21 cellular contexts compared by ENCODE assay signal in genomic region chr5:87361536-87362213, GRCh38. TPM values are rescaled to one million over a fixed set of nuclear protein-coding genes. Genes with fewer than 3 reads are reported as not detected.
DNase-seq lines count a peak whose midpoint lies in the region; ATAC-seq and TF ChIP-seq lines count a peak whose summit lies in the region.
"Had no signal": no experiment of that assay in that cellular context is flagged by ENCODE, and none has a peak within 500 bp of the region (broad histone marks: within the 10 kb centered on the region; RNA-seq: fewer than 3 reads in every experiment).

No MANE protein-coding gene starts in this region.

- H3K27me3 Mint-ChIP-seq in HFFc6 (ENCODE audit: insufficient read depth) (no peaks in the 10 kb centered on the region), T-helper 17 cell (no peaks in the 10 kb centered on the region), immature natural killer cell (ENCODE audit: low read depth in 3 of 3) (no peaks in the 10 kb centered on the region)
- no peaks in the 10 kb centered on the region for H3K27me3 Mint-ChIP-seq in activated T-cell treated with anti-CD3 and anti-CD28 coated beads, Interleukin-2, amount 50 U/mL, for 24 hours
- H3K27me3 Mint-ChIP-seq: activated CD4-positive, alpha-beta memory T cell treated with anti-CD3 and anti-CD28 coated beads for 36 hours had no signal

- H3K36me3 Mint-ChIP-seq in HFFc6 (ENCODE audit: low read depth): peaks cover 51% of the 10 kb centered on the region
- H3K36me3 Mint-ChIP-seq in T-helper 17 cell (ENCODE audit: low read depth): peaks cover 7% of the 10 kb centered on the region
- H3K36me3 Mint-ChIP-seq in immature natural killer cell: peaks cover 8 to 17% (median 12%) of the 10 kb centered on the region in 3 donors
- H3K36me3 Mint-ChIP-seq in activated T-cell treated with anti-CD3 and anti-CD28 coated beads, Interleukin-2, amount 50 U/mL, for 24 hours (ENCODE audit: low read depth): peaks cover 81% of the 10 kb centered on the region
- H3K36me3 Mint-ChIP-seq: WTC11 had no signal

- DNase-seq in AG10803 (ENCODE audit: low read depth) (peak; percentile 55), HFFc6 (no peak), T-helper 17 cell (no peak), immature natural killer cell (no peak), amygdala (lab: John Stamatoyannopoulos, UW) (no peak), NK-92 (lab: John Stamatoyannopoulos, UW; ENCODE audit: unreplicated experiment) (no peak)
- DNase-seq in activated T-cell treated with anti-CD3 and anti-CD28 coated beads, Interleukin-2, amount 50 U/mL, for 24 hours: no peak
- DNase-seq: activated CD4-positive, alpha-beta memory T cell treated with anti-CD3 and anti-CD28 coated beads for 36 hours; activated naive CD4-positive, alpha-beta T cell treated with anti-CD3 and anti-CD28 coated beads, Interleukin-2, amount 50 U/mL, for 16 hours; activated T-cell treated with anti-CD3 and anti-CD28 coated beads, Interleukin-2, amount 50 U/mL, for 1 hour; cortex of kidney; DMS79; gastrocnemius medialis; midbrain; NCI-H1105; NCI-H510A had no signal

- H3K4me1 Mint-ChIP-seq in HFFc6 (ENCODE audit: low read depth): peaks cover 16% of the 10 kb centered on the region; the same call in 1 of the 2 replicates
- peaks cover 15% of the 10 kb centered on the region for H3K4me1 Mint-ChIP-seq in T-helper 17 cell
- peaks cover 24 to 48% of the 10 kb centered on the region in 2 donors for H3K4me1 Mint-ChIP-seq in immature natural killer cell
- peaks cover 28% of the 10 kb centered on the region for H3K4me1 Mint-ChIP-seq in activated T-cell treated with anti-CD3 and anti-CD28 coated beads, Interleukin-2, amount 50 U/mL, for 24 hours (ENCODE audit: low read depth)

- no peak overlapping the region for H3K4me3 ChIP-seq in AG10803 (ENCODE audit: low read length)
- H3K4me3 ChIP-seq: gastrocnemius medialis, SJCRH30 had no signal

- H3K9me3 Mint-ChIP-seq in HFFc6: no peaks in the 10 kb centered on the region
- H3K9me3 Mint-ChIP-seq in immature natural killer cell: no peaks in the 10 kb centered on the region
- no peaks in the 10 kb centered on the region for H3K9me3 Mint-ChIP-seq in activated T-cell treated with anti-CD3 and anti-CD28 coated beads, Interleukin-2, amount 50 U/mL, for 24 hours
- H3K9me3 Mint-ChIP-seq: activated CD4-positive, alpha-beta memory T cell treated with anti-CD3 and anti-CD28 coated beads for 36 hours; T-helper 2 cell treated with Interferon-gamma antibody and Interleukin-4, amounts not matched to agents 5 μg/mL and 100 μg/mL, for 36 hours; WTC11 had no signal

- H3K27ac Mint-ChIP-seq in HFFc6 (peak overlapping the region; percentile 55), T-helper 17 cell (peak overlapping the region; percentile 14), immature natural killer cell (peak overlapping the region; percentile 5 to 58 (median 43))
- no peak overlapping the region for H3K27ac Mint-ChIP-seq in activated T-cell treated with anti-CD3 and anti-CD28 coated beads, Interleukin-2, amount 50 U/mL, for 24 hours
- H3K27ac Mint-ChIP-seq: activated CD4-positive, alpha-beta memory T cell treated with anti-CD3 and anti-CD28 coated beads for 36 hours; T-helper 2 cell treated with Interferon-gamma antibody and Interleukin-4, amounts not matched to agents 5 μg/mL and 100 μg/mL, for 36 hours; WTC11 had no signal

- TF ChIP-seq CTCF in AG10803 (conservative IDR thresholded peaks at IDR 0.05; ENCODE audit: low read length) (no peak), HFFc6 (IDR thresholded peaks at IDR 0.05) (no peak)

- ATAC-seq in T-helper 17 cell: no peak
- no peak for ATAC-seq in HG02759 (IDR thresholded peaks at IDR 0.05; ENCODE audit: unreplicated experiment)
- ATAC-seq: left lobe of liver, WTC11 had no signal

- no peaks in the 10 kb centered on the region for H3K9me3 ChIP-seq in T-helper 17 cell (ENCODE audit: control insufficient read depth, low read length, poor library complexity, severe bottlenecking)
- H3K9me3 ChIP-seq: gastrocnemius medialis, SJCRH30 had no signal

- no peak overlapping the region for H3K4me3 Mint-ChIP-seq in HFFc6
- no peak overlapping the region for H3K4me3 Mint-ChIP-seq in T-helper 17 cell
- peak overlapping the region in 4 of 5 donors; percentile 30 to 61 (median 37) for H3K4me3 Mint-ChIP-seq in immature natural killer cell
- H3K4me3 Mint-ChIP-seq in activated T-cell treated with anti-CD3 and anti-CD28 coated beads, Interleukin-2, amount 50 U/mL, for 24 hours: no peak overlapping the region
- H3K4me3 Mint-ChIP-seq: activated CD4-positive, alpha-beta memory T cell treated with anti-CD3 and anti-CD28 coated beads for 36 hours; T-helper 2 cell treated with Interferon-gamma antibody and Interleukin-4, amounts not matched to agents 5 μg/mL and 100 μg/mL, for 36 hours; WTC11 had no signal

RNA-seq across cellular contexts. Expression of gene CCNH, which starts 51.1 kb away (rescaled TPM):
- total RNA-seq in HFFc6 (2021; fragmentation: NEBNext Ultra II Directional; extraction: Animal tissue kit (Norgen Biotek cat#: 25700)): 10 to 100 TPM; 49.5 to 69.0 (median 66.4) TPM
- total RNA-seq in T-helper 17 cell: 100 to 1,000 TPM; 294 to 337 TPM
- 10 to 100 TPM; 64.0 to 85.7 (median 68.2) TPM for polyA plus RNA-seq in immature natural killer cell

Comparison
In these comparisons a context has a peak if more than half of its experiments do, and no peak if none do; other contexts are left out.
1. H3K4me3 Mint-ChIP-seq: peak in immature natural killer cell (4 of 5); none in HFFc6 (single experiment), T-helper 17 cell (single experiment) and activated T-cell treated with anti-CD3 and anti-CD28 coated beads, Interleukin-2, amount 50 U/mL, for 24 hours (single experiment).
2. RNA of gene CCNH, which starts 51.1 kb away (total RNA-seq): 294 to 337 TPM in T-helper 17 cell; 49.5 to 69.0 TPM in HFFc6; every median in the first group is over 4 times any median in the second.